In the genomic region with DNA sequence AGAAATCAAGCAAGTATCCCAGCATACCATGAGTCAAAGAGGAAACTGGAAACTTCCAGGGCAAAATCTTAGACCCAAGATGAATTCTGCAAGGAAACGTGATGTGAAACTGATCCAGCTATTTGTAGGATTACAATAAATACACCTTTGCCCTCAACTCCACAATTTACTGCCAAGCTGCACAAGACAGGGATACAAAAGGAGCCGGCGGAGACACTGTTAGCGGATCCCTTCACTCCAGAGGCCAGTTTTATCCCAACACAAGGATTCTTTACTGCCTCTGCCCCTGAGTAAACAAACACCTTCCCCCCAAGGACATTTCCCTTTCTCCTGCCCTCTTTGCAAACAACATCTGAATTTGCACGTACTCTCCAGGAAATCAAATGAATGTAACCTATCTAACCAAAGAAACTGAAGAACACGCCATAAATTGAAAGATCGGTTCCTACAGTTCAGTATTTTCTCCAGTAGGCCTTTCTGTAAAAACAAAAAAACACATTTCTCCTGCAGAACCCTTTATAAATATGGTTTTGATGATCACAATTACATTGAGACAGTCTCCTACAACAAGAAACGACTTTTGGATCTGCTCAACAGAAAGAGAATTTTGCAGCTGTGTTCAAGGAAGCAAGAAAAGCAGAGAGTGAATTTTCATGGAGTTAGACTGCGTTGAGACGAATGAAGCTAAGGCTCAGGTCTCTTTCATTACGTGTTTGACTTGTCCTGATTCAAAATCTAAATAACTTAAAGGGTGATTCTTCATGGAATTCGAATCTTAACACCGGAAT, we compare ENCODE assay signal across 9 cellular contexts. TPM values are rescaled to one million over a fixed set of nuclear protein-coding genes. Genes with fewer than 3 reads are reported as not detected.
A peak's percentile ranks its signal among the peaks of the same experiment; 100 is the strongest.
DNase-seq lines count a peak whose midpoint lies in the region; ATAC-seq, FAIRE-seq and TF ChIP-seq lines count a peak whose summit lies in the region.
"Had no signal": no experiment of that assay in that cellular context is flagged by ENCODE, and none has a peak within 500 bp of the region (broad histone marks: within the 10 kb centered on the region; RNA-seq: fewer than 3 reads in every experiment).

No MANE protein-coding gene starts in this region.

- H3K4me3 Mint-ChIP-seq in T-helper 17 cell: peak overlapping the region; percentile 65

- intact Hi-C loops in heart left ventricle (cut with DNase I) (loop anchor here in 3 of 10 donors (2.0 to 5.0 kb wide), 2 partner anchors 30 to 34 kb away; no protein-coding TSS in a partner anchor), Right ventricle myocardium superior (cut with DNase I) (no loop called here), left colon (cut with DNase I, micrococcal nuclease) (no loop called here), stomach (cut with DNase I; ENCODE audit: low total_unique reads) (no loop called here), pancreas (cut with DNase I) (no loop called here), mucosa of descending colon (cut with DNase I, micrococcal nuclease) (no loop called here)

- H3K27me3 ChIP-seq in heart left ventricle (peaks cover 0 to 69% (median 10%) of the 10 kb centered on the region in 9 donors), thymus (ENCODE audit: control insufficient read depth, insufficient read depth) (peaks cover 23% of the 10 kb centered on the region), stomach (peaks cover 10 to 97% (median 73%) of the 10 kb centered on the region in 3 donors), pancreas (peaks cover 0 to 7% (median 2%) of the 10 kb centered on the region in 4 donors)

- H3K4me1 ChIP-seq in heart left ventricle (peaks cover 0 to 35% (median 17%) of the 10 kb centered on the region in 12 donors), thymus (ENCODE audit: control insufficient read depth, insufficient read depth, low read length) (peaks cover 31% of the 10 kb centered on the region), stomach (peaks cover 14 to 27% (median 22%) of the 10 kb centered on the region in 4 donors), pancreas (peaks cover 0 to 16% (median 9%) of the 10 kb centered on the region in 3 donors), mucosa of descending colon (ENCODE audit: low read depth) (peaks cover 17% of the 10 kb centered on the region)

- TF ChIP-seq EP300 in stomach (IDR thresholded peaks at IDR 0.05): no peak

- no peaks in the 10 kb centered on the region for H3K9me3 ChIP-seq in heart left ventricle
- no peaks in the 10 kb centered on the region for H3K9me3 ChIP-seq in T-helper 17 cell (ENCODE audit: control insufficient read depth, low read length, poor library complexity, severe bottlenecking)
- H3K9me3 ChIP-seq in thymus (ENCODE audit: control insufficient read depth): no peaks in the 10 kb centered on the region
- no peaks in the 10 kb centered on the region for H3K9me3 ChIP-seq in stomach
- H3K9me3 ChIP-seq in pancreas: no peaks in the 10 kb centered on the region
- H3K9me3 ChIP-seq in mucosa of descending colon: no peaks in the 10 kb centered on the region

- peaks cover 80% of the 10 kb centered on the region for H3K27me3 Mint-ChIP-seq in T-helper 17 cell

- H3K4me1 Mint-ChIP-seq in T-helper 17 cell: peaks cover 15% of the 10 kb centered on the region

- H3K27ac ChIP-seq in heart left ventricle: peak overlapping the region; percentile 55 to 84 (median 74)
- H3K27ac ChIP-seq in thymus (ENCODE audit: low read depth): no peak overlapping the region
- H3K27ac ChIP-seq in stomach: peak overlapping the region in 1 of 5 donors; percentile 76
- peak overlapping the region in 1 of 4 donors; percentile 42 for H3K27ac ChIP-seq in pancreas

- H3K36me3 ChIP-seq in heart left ventricle (no peaks in the 10 kb centered on the region), thymus (ENCODE audit: control insufficient read depth, insufficient read depth) (no peaks in the 10 kb centered on the region), stomach (no peaks in the 10 kb centered on the region), pancreas (no peaks in the 10 kb centered on the region), mucosa of descending colon (ENCODE audit: low read depth) (no peaks in the 10 kb centered on the region)

- WGBS in heart left ventricle, 4 donors: 47 to 61% (median 55%) methylated on average over 13 of the region's 13 CpGs
- 51% methylated on average over 13 of the region's 13 CpGs for WGBS in thymus
- 38 to 51% (median 41%) methylated on average over 13 of the region's 13 CpGs for WGBS in stomach, 5 donors
- 35 to 40% methylated on average over 13 of the region's 13 CpGs for WGBS in pancreas, 2 donors

- H3K4me3 ChIP-seq in heart left ventricle (peak overlapping the region in 9 of 12 donors; percentile 51 to 96 (median 63)), thymus (ENCODE audit: low read length) (peak overlapping the region; percentile 83), stomach (peak overlapping the region in 1 of 4 donors; percentile 76), pancreas (no peak overlapping the region), mucosa of descending colon (no peak overlapping the region)

- H3K36me3 Mint-ChIP-seq in T-helper 17 cell (ENCODE audit: low read depth): no peaks in the 10 kb centered on the region

- no peak overlapping the region for H3K27ac Mint-ChIP-seq in T-helper 17 cell

- DNase-seq in heart left ventricle: no peak
- DNase-seq in Right ventricle myocardium superior: no peak
- DNase-seq in T-helper 17 cell: no peak
- no peak for DNase-seq in left colon
- no peak for DNase-seq in stomach
- DNase-seq in pancreas: no peak
- DNase-seq in mucosa of descending colon: no peak

- no peak for ATAC-seq in heart left ventricle
- ATAC-seq in Right ventricle myocardium superior (ENCODE audit: poor library complexity): no peak
- ATAC-seq in T-helper 17 cell: no peak
- ATAC-seq in left colon: peak; percentile 22
- ATAC-seq in pancreas: no peak
- no peak for ATAC-seq in mucosa of descending colon

- FAIRE-seq in pancreas (lab: Jason Lieb, UNC): no peak
- FAIRE-seq: G401.6 had no signal

- TF ChIP-seq POLR2A in heart left ventricle (IDR thresholded peaks at IDR 0.05): no peak
- no peak for TF ChIP-seq POLR2A in stomach (IDR thresholded peaks at IDR 0.05)

- TF ChIP-seq CTCF in heart left ventricle (IDR thresholded peaks at IDR 0.05): no peak
- no peak for TF ChIP-seq CTCF in stomach (IDR thresholded peaks at IDR 0.05)
- no peak for TF ChIP-seq CTCF in pancreas (IDR thresholded peaks at IDR 0.05)
- TF ChIP-seq CTCF in mucosa of descending colon (IDR thresholded peaks at IDR 0.05): no peak

RNA-seq across cellular contexts. Expression of gene CBX2, which starts 1.4 kb away (rescaled TPM):
- total RNA-seq in heart left ventricle: 1 to 10 TPM; 2.4 to 4.3 (median 3.2) TPM
- polyA plus RNA-seq in heart left ventricle: 1 to 10 TPM; 2.9 TPM
- total RNA-seq in Right ventricle myocardium superior: 4.2 TPM
- under 1 TPM in 1 of 2 donors, not detected in 1; 0.18 TPM for total RNA-seq in T-helper 17 cell
- under 1 TPM; 0.49 to 0.78 TPM for total RNA-seq in left colon
- polyA plus RNA-seq in thymus: 4.4 TPM
- 1 to 10 TPM in 2 of 5 donors, under 1 TPM in 1, not detected in 2; under 0.01 to 1.3 (median 1.0) TPM for total RNA-seq in stomach
- polyA plus RNA-seq in stomach: 1 to 10 TPM in 1 of 3 donors, under 1 TPM in 1, not detected in 1; 0.93 to 1.2 TPM
- 1 to 10 TPM; 1.1 to 3.1 (median 1.8) TPM for total RNA-seq in pancreas
- polyA plus RNA-seq in pancreas: 1 to 10 TPM; 2.6 to 3.2 TPM
- total RNA-seq in mucosa of descending colon: 1 to 10 TPM in 1 of 3 donors, under 1 TPM in 2; 0.14 to 1.5 (median 0.76) TPM

RNA-seq across cellular contexts. Expression of gene CBX8, which starts 20.3 kb away (rescaled TPM):
- 1 to 10 TPM; 1.5 to 9.2 (median 5.3) TPM for total RNA-seq in heart left ventricle
- polyA plus RNA-seq in heart left ventricle: 1 to 10 TPM; 3.6 to 5.1 TPM
- total RNA-seq in Right ventricle myocardium superior: 6.2 TPM
- total RNA-seq in T-helper 17 cell: 1 to 10 TPM; 2.5 to 3.6 TPM
- 1 to 10 TPM; 4.0 to 6.5 TPM for total RNA-seq in left colon
- 12.8 TPM for polyA plus RNA-seq in thymus
- total RNA-seq in stomach: 100 to 1,000 TPM in 1 of 5 donors, 10 to 100 TPM in 1, 1 to 10 TPM in 1, not detected in 2; 2.8 to 140 (median 12.0) TPM
- polyA plus RNA-seq in stomach: 1 to 10 TPM in 2 of 3 donors, under 1 TPM in 1; 0.76 to 3.4 (median 1.4) TPM
- total RNA-seq in pancreas: 1 to 10 TPM; 1.6 to 5.7 (median 3.6) TPM
- 1 to 10 TPM; 4.5 to 5.2 TPM for polyA plus RNA-seq in pancreas
- total RNA-seq in mucosa of descending colon: 1 to 10 TPM; 3.4 to 4.7 (median 4.0) TPM

RNA-seq across cellular contexts. Expression of gene ENPP7, which starts 45.8 kb away (rescaled TPM):
- not detected for total RNA-seq in heart left ventricle
- not detected for polyA plus RNA-seq in heart left ventricle
- not detected for total RNA-seq in Right ventricle myocardium superior
- not detected for total RNA-seq in T-helper 17 cell
- under 1 TPM in 1 of 2 donors, not detected in 1; 0.17 TPM for total RNA-seq in left colon
- polyA plus RNA-seq in thymus: 0.09 TPM
- total RNA-seq in stomach: 1 to 10 TPM in 1 of 5 donors, not detected in 4; 5.0 TPM
- polyA plus RNA-seq in stomach: not detected
- under 1 TPM in 3 of 6 donors, not detected in 3; 0.09 to 0.13 (median 0.12) TPM for total RNA-seq in pancreas
- polyA plus RNA-seq in pancreas: under 1 TPM; 0.05 to 0.15 TPM
- total RNA-seq in mucosa of descending colon: not detected

Comparison
In these comparisons a context has a peak if more than half of its experiments do, and no peak if none do; other contexts are left out.
1. H3K4me3 ChIP-seq: peak in heart left ventricle (9 of 12) and thymus (single experiment); none in pancreas (0 of 4) and mucosa of descending colon (single experiment).